In genomic region chr2:224056889-224057288, GRCh38 we compare ENCODE assay signal across 1 cellular context.
TF ChIP-seq lines count a peak whose summit lies in the region.

No MANE protein-coding gene starts in this region.

TF ChIP-seq in HepG2, 621 proteins besides CTCF, POLR2A, EP300 and RAD21:
- TF ChIP-seq BATF2 (CRISPR knock-in tag; IDR thresholded peaks at IDR 0.05) (no peak), ZNF564 (CRISPR knock-in tag; IDR thresholded peaks at IDR 0.05) (peak; percentile 56; the same call in 1 of the 2 replicates)
